Comparison of ENCODE assay signal across 1 cellular context in the genomic region with DNA sequence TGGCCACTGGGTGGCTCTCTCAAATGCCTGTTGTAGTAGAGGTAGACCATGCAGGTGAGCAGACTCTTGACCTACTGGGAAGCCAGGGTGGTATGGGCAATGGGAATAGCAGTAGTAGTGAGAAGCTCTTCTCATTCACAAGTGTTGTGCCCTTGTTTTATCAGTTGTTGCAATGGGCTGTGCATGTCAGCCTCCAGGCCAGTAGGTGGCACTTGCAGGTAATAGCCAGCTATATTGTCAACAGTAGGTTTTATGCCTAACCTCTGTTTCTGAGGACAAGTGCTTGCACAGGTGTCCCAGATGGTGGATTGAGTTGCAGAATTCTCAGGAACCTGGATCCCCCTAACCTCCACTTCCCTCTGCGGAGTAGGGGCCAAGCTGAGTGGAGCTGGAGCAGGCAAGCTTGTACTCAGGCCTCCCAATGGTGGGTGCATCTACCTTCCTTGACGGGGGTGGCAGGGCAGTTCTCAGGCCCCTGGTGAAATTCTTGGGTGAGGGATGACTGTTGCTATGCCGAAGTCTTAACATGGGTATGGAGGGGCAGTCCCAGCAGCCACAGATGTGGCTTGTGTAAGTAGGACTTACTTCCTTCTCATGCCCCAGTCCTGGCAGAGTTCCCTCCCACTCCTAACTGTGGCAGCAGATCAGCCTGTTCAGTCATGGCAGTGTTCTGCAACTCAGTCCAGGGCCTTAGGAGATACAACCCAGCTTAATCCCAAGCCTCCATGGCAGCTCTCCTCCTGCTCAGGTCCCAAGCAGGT.
A peak's percentile ranks its signal among the peaks of the same experiment; 100 is the strongest.
TF ChIP-seq lines count a peak whose summit lies in the region.

No MANE protein-coding gene starts in this region.

TF ChIP-seq in HepG2, 621 proteins besides CTCF, POLR2A, EP300 and RAD21:
- TF ChIP-seq ZNF629 (CRISPR knock-in tag; conservative IDR thresholded peaks at IDR 0.05) (peak; percentile 65), DNMT3B (CRISPR knock-in tag; conservative IDR thresholded peaks at IDR 0.05) (no peak)
